ENCODE assay signal across 2 cellular contexts in the genomic region with DNA sequence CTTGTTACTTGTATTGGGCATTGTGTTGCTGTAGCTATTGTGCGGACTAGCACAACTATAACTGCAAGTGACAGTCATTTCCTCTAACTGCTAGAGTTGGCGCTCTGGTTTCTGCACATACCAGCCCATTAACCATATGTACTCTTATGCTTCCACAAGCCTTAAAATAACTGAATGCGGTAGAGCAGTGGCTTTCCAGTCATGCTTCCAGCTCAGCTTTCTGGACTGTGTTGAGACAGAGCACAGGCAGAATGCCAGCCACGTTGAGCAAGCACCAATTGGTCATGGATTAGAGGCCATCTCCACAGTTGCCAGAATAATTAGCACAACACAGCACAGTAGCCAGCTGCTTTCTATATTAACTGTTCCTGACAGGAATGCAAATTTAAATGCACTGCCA.
TF ChIP-seq lines count a peak whose summit lies in the region.

No MANE protein-coding gene starts in this region.

TF ChIP-seq in liver, 16 proteins besides CTCF, POLR2A, EP300 and RAD21:
- no peak for TF ChIP-seq GABPA (IDR thresholded peaks at IDR 0.05 in 1 of 2, conservative IDR thresholded peaks at IDR 0.05 in 1 of 2)
- TF ChIP-seq SP1 (IDR thresholded peaks at IDR 0.05), result no peak
- peak; percentile 42 to 67 for TF ChIP-seq HNF4A (conservative IDR thresholded peaks at IDR 0.05)
- TF ChIP-seq NR2F2 (IDR thresholded peaks at IDR 0.05), result no peak
- TF ChIP-seq, protein P1, sequence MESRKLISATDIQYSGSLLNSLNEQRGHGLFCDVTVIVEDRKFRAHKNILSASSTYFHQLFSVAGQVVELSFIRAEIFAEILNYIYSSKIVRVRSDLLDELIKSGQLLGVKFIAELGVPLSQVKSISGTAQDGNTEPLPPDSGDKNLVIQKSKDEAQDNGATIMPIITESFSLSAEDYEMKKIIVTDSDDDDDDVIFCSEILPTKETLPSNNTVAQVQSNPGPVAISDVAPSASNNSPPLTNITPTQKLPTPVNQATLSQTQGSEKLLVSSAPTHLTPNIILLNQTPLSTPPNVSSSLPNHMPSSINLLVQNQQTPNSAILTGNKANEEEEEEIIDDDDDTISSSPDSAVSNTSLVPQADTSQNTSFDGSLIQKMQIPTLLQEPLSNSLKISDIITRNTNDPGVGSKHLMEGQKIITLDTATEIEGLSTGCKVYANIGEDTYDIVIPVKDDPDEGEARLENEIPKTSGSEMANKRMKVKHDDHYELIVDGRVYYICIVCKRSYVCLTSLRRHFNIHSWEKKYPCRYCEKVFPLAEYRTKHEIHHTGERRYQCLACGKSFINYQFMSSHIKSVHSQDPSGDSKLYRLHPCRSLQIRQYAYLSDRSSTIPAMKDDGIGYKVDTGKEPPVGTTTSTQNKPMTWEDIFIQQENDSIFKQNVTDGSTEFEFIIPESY (IDR thresholded peaks at IDR 0.05), result no peak
- TF ChIP-seq JUND (IDR thresholded peaks at IDR 0.05), result no peak
- TF ChIP-seq FOXA2 (IDR thresholded peaks at IDR 0.05), result no peak
- TF ChIP-seq, protein P2, sequence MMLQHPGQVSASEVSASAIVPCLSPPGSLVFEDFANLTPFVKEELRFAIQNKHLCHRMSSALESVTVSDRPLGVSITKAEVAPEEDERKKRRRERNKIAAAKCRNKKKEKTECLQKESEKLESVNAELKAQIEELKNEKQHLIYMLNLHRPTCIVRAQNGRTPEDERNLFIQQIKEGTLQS (IDR thresholded peaks at IDR 0.05), result no peak
- TF ChIP-seq, protein P3, sequence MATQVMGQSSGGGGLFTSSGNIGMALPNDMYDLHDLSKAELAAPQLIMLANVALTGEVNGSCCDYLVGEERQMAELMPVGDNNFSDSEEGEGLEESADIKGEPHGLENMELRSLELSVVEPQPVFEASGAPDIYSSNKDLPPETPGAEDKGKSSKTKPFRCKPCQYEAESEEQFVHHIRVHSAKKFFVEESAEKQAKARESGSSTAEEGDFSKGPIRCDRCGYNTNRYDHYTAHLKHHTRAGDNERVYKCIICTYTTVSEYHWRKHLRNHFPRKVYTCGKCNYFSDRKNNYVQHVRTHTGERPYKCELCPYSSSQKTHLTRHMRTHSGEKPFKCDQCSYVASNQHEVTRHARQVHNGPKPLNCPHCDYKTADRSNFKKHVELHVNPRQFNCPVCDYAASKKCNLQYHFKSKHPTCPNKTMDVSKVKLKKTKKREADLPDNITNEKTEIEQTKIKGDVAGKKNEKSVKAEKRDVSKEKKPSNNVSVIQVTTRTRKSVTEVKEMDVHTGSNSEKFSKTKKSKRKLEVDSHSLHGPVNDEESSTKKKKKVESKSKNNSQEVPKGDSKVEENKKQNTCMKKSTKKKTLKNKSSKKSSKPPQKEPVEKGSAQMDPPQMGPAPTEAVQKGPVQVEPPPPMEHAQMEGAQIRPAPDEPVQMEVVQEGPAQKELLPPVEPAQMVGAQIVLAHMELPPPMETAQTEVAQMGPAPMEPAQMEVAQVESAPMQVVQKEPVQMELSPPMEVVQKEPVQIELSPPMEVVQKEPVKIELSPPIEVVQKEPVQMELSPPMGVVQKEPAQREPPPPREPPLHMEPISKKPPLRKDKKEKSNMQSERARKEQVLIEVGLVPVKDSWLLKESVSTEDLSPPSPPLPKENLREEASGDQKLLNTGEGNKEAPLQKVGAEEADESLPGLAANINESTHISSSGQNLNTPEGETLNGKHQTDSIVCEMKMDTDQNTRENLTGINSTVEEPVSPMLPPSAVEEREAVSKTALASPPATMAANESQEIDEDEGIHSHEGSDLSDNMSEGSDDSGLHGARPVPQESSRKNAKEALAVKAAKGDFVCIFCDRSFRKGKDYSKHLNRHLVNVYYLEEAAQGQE (IDR thresholded peaks at IDR 0.05), result peak; percentile 25
- TF ChIP-seq FOXA1 (IDR thresholded peaks at IDR 0.05), result no peak
- TF ChIP-seq HNF4G (IDR thresholded peaks at IDR 0.05), result no peak
- TF ChIP-seq RXRA (IDR thresholded peaks at IDR 0.05), result peak; percentile 25 to 37
- TF ChIP-seq, protein P4, sequence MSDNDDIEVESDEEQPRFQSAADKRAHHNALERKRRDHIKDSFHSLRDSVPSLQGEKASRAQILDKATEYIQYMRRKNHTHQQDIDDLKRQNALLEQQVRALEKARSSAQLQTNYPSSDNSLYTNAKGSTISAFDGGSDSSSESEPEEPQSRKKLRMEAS (IDR thresholded peaks at IDR 0.05), result peak; percentile 55
- no peak for TF ChIP-seq TAF1 (conservative IDR thresholded peaks at IDR 0.05)
- TF ChIP-seq EGR1 (IDR thresholded peaks at IDR 0.05; ENCODE audit: low read depth in 2 of 2), result no peak
- TF ChIP-seq YY1 (IDR thresholded peaks at IDR 0.05), result peak; percentile 70

TF ChIP-seq in HepG2, 621 proteins besides CTCF, POLR2A, EP300 and RAD21:
- TF ChIP-seq ZNF251 (CRISPR knock-in tag; IDR thresholded peaks at IDR 0.05), result no peak
- no peak for TF ChIP-seq ZFP90 (CRISPR knock-in tag; IDR thresholded peaks at IDR 0.05; ENCODE audit: borderline replicate concordance)
- TF ChIP-seq ZNF772 (CRISPR knock-in tag; IDR thresholded peaks at IDR 0.05), result no peak
- no peak for TF ChIP-seq CREM (IDR thresholded peaks at IDR 0.05)
- no peak for TF ChIP-seq CREM (CRISPR knock-in tag; IDR thresholded peaks at IDR 0.05)
- TF ChIP-seq MTA1 (CRISPR knock-in tag; IDR thresholded peaks at IDR 0.05; ENCODE audit: borderline replicate concordance), result no peak
- no peak for TF ChIP-seq KLF13 (CRISPR knock-in tag; IDR thresholded peaks at IDR 0.05)
- TF ChIP-seq TEAD3 (CRISPR knock-in tag; optimal IDR thresholded peaks at IDR 0.05; ENCODE audit: borderline replicate concordance), result no peak
- no peak for TF ChIP-seq ZNF792 (CRISPR knock-in tag; IDR thresholded peaks at IDR 0.05)
- no peak for TF ChIP-seq ZNF24 (IDR thresholded peaks at IDR 0.05)
- TF ChIP-seq, protein P5, sequence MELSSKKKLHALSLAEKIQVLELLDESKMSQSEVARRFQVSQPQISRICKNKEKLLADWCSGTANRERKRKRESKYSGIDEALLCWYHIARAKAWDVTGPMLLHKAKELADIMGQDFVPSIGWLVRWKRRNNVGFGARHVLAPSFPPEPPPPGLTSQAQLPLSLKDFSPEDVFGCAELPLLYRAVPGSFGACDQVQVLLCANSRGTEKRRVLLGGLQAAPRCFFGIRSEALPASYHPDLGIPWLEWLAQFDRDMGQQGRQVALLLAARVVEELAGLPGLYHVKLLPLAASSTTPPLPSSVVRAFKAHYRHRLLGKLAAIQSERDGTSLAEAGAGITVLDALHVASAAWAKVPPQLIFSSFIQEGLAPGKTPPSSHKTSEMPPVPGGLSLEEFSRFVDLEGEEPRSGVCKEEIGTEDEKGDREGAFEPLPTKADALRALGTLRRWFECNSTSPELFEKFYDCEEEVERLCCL (CRISPR knock-in tag; IDR thresholded peaks at IDR 0.05; ENCODE audit: borderline replicate concordance), result no peak
- no peak for TF ChIP-seq JUNB (CRISPR knock-in tag; IDR thresholded peaks at IDR 0.05; ENCODE audit: borderline replicate concordance)
TF ChIP-seq in HepG2: peak in this region for 0.
